6 cellular contexts compared by ENCODE assay signal in the genomic region with DNA sequence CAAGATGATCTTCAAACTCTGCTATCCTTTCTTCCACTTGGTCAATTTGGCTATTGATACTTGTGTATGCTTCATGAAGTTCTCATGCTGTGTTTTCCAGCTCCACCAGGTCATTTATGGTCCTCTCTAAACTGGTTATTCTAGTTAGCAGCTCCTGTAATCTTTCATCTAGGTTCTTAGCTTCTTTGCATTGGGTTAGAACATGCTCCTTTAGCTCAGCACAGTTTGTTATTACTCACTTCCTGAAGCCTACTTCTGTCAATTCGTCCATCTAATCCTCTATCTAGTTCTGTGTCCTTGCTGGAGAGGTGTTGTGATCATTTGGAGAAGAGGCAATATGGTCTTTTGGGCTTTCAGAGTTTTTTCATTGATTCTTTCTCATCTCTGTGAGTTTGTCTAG.
DNase-seq lines count a peak whose midpoint lies in the region; TF ChIP-seq lines count a peak whose summit lies in the region.
"Not testable (repeated sequence)": the region's sequence is repeated elsewhere in the genome, so short reads cannot be mapped to it uniquely, and the experiment has no call there.

No MANE protein-coding gene starts in this region.

- not testable (repeated sequence) for H3K79me2 ChIP-seq in OCI-LY3 (ENCODE audit: low read length); PC-9 (ENCODE audit: low read depth); mammary epithelial cell (ENCODE audit: insufficient read depth, low read length)

- TF ChIP-seq CTCF in Calu3 (IDR thresholded peaks at IDR 0.05; ENCODE audit: unreplicated experiment); OCI-LY3 (IDR thresholded peaks at IDR 0.05; ENCODE audit: low read depth, low read length); PC-9 (conservative IDR thresholded peaks at IDR 0.05); mammary epithelial cell (conservative IDR thresholded peaks at IDR 0.05 in 1 of 2, IDR thresholded peaks at IDR 0.05 in 1 of 2; ENCODE audit: extremely low read depth in 1 of 2, insufficient read depth in 1 of 2, low read depth in 1 of 2, low read length in 2 of 2); epithelial cell of esophagus (IDR thresholded peaks at IDR 0.05; ENCODE audit: insufficient read depth, low read depth, low read length, missing control alignments): not testable (repeated sequence)

- dilution Hi-C loops in mammary epithelial cell (cut with HindIII; ENCODE audit: low sequenced_read_pairs) = not testable (repeated sequence)

- CTCF ChIA-PET in Calu3 (lab: Charles Lee); PC-9 (lab: Charles Lee); mammary epithelial cell (lab: Charles Lee; ENCODE audit: low non-redundant PET): not testable (repeated sequence)

- not testable (repeated sequence) for H3K9me3 ChIP-seq in OCI-LY3 (ENCODE audit: insufficient read depth, low read length); PC-9 (ENCODE audit: insufficient read depth, low read depth); mammary epithelial cell (replicated peaks; ENCODE audit: insufficient read depth, low read length)

- not testable (repeated sequence) for H3K27me3 Mint-ChIP-seq in Calu3 (ENCODE audit: unreplicated experiment)

- not testable (repeated sequence) for H3K9me2 ChIP-seq in PC-9 (ENCODE audit: insufficient read depth)

- intact Hi-C loops in Calu3 (cut with micrococcal nuclease; ENCODE audit: unreplicated experiment); mammary epithelial cell (cut with micrococcal nuclease): not testable (repeated sequence)
- intact Hi-C loops in PC-9 (cut with micrococcal nuclease; ENCODE audit: unreplicated experiment) = loop anchor here (5.0 kb wide), 1 partner anchor 48 kb away; no protein-coding TSS in a partner anchor

- H3K27ac ChIP-seq in OCI-LY3 (ENCODE audit: low read length); mammary epithelial cell (ENCODE audit: insufficient read depth, low read depth, low read length): not testable (repeated sequence)
- peak overlapping the region; percentile 58 for H3K27ac ChIP-seq in PC-9

- not testable (repeated sequence) for BruUV-seq in Calu3 (replicated peaks; lab: Mats Ljungman, UMichigan); PC-9 (replicated peaks; lab: Mats Ljungman, UMichigan); mammary epithelial cell (replicated peaks; lab: Mats Ljungman, UMichigan)

- H3K36me3 ChIP-seq in OCI-LY3 (replicated peaks; ENCODE audit: low read depth, low read length); PC-9 (ENCODE audit: low read depth); mammary epithelial cell (ENCODE audit: insufficient read depth, low read length): not testable (repeated sequence)

- not testable (repeated sequence) for H4K20me1 ChIP-seq in OCI-LY3 (ENCODE audit: insufficient read depth, low read length); PC-9 (ENCODE audit: insufficient read depth); mammary epithelial cell (ENCODE audit: insufficient read depth, low read length)

- not testable (repeated sequence) for H3K4me3 Mint-ChIP-seq in Calu3 (ENCODE audit: low read depth, unreplicated experiment)

- not testable (repeated sequence) for H3K36me3 Mint-ChIP-seq in Calu3 (ENCODE audit: insufficient read depth, unreplicated experiment)

- not testable (repeated sequence) for H3K9me3 Mint-ChIP-seq in Calu3 (ENCODE audit: low read depth, unreplicated experiment)

- POLR2A ChIA-PET in PC-9 (lab: Charles Lee; ENCODE audit: unreplicated experiment) = not testable (repeated sequence)

- DNase-seq in Calu3 = not testable (repeated sequence)
- DNase-seq in HT-29 (ENCODE audit: low spot score) = peak; percentile 62
- DNase-seq in PC-9 = peak in 1 of 2 experiments; percentile 79
- DNase-seq in mammary epithelial cell = peak; percentile 21
- peak; percentile 50 for DNase-seq in epithelial cell of esophagus (ENCODE audit: low read depth)

- H2AFZ ChIP-seq in OCI-LY3 (ENCODE audit: low read depth, low read length) (peak overlapping the region; percentile 18; the same call in 1 of the 2 replicates), PC-9 (peak overlapping the region; percentile 46; the same call in 1 of the 2 replicates)
- H2AFZ ChIP-seq in mammary epithelial cell (ENCODE audit: low read depth, low read length) = not testable (repeated sequence)

- in situ Hi-C loops in mammary epithelial cell (cut with MboI; ENCODE audit: low sequenced_read_pairs in 2 of 2) = not testable (repeated sequence)

- not testable (repeated sequence) for H3K4me2 ChIP-seq in OCI-LY3 (ENCODE audit: low read length); mammary epithelial cell (ENCODE audit: insufficient read depth, low read depth, low read length)
- H3K4me2 ChIP-seq in PC-9 = peak overlapping the region; percentile 42

- H3K9ac ChIP-seq in OCI-LY3 (ENCODE audit: low read length); mammary epithelial cell (ENCODE audit: insufficient read depth, low read length): not testable (repeated sequence)

- peaks cover 11% of the 10 kb centered on the region; the same call in 1 of the 2 replicates for H3F3A ChIP-seq in PC-9 (ENCODE audit: insufficient read depth, low read depth)

- H3K4me3 ChIP-seq in OCI-LY3 (ENCODE audit: low read length); PC-9; mammary epithelial cell (replicated peaks in 1 of 3; ENCODE audit: insufficient read depth in 1 of 3, low read depth in 2 of 3, low read length in 3 of 3); epithelial cell of esophagus (ENCODE audit: low read length): not testable (repeated sequence)

- H3K27ac Mint-ChIP-seq in Calu3 (ENCODE audit: unreplicated experiment) = peak overlapping the region; percentile 0

- WGBS in mammary epithelial cell (ENCODE audit: low coverage, missing lambda C conversion rate) = 60% methylated on average over 1 of the region's 1 CpG

- H3K4me1 Mint-ChIP-seq in Calu3 (ENCODE audit: low read depth, unreplicated experiment) = peaks cover 57% of the 10 kb centered on the region

- H3K27me3 ChIP-seq in OCI-LY3 (ENCODE audit: low read depth, low read length); PC-9 (ENCODE audit: insufficient read depth, low read depth); mammary epithelial cell (ENCODE audit: insufficient read depth, low read length): not testable (repeated sequence)

- H3K4me1 ChIP-seq in OCI-LY3 (ENCODE audit: low read length) (peaks cover 26% of the 10 kb centered on the region), PC-9 (replicated peaks; ENCODE audit: insufficient read depth) (peaks cover 28% of the 10 kb centered on the region)
- not testable (repeated sequence) for H3K4me1 ChIP-seq in mammary epithelial cell (ENCODE audit: insufficient read depth, low read length)
